8 cellular contexts compared by ENCODE assay signal in genomic region chr2:226800941-226801784, GRCh38. TPM values are rescaled to one million over a fixed set of nuclear protein-coding genes. Genes with fewer than 3 reads are reported as not detected.
A peak's percentile ranks its signal among the peaks of the same experiment; 100 is the strongest.
DNase-seq lines count a peak whose midpoint lies in the region; ATAC-seq and TF ChIP-seq lines count a peak whose summit lies in the region.

No MANE protein-coding gene starts in this region.

- no peak overlapping the region for H3K27ac Mint-ChIP-seq in endothelial cell (ENCODE audit: unreplicated experiment)

- H3K27me3 Mint-ChIP-seq in endothelial cell (ENCODE audit: unreplicated experiment) = peaks cover 7% of the 10 kb centered on the region

- peak; percentile 87 for DNase-seq in 8988T
- DNase-seq in NCI-H510A treated with DMSO at 0.1 percent for 48 hours (lab: John Stamatoyannopoulos, UW) = peak; percentile 88
- DNase-seq in activated CD8-positive, alpha-beta memory T cell treated with anti-CD3 and anti-CD28 coated beads, Interleukin-2, amount 50 U/mL, for 24 hours (ENCODE audit: extremely low read depth) = peak; percentile 66
- DNase-seq in endothelial cell (ENCODE audit: low spot score) = peak; percentile 88
- peak; percentile 95 for DNase-seq in midbrain (lab: John Stamatoyannopoulos, UW)
- DNase-seq in stimulated activated CD8-positive, alpha-beta memory T cell treated with anti-CD3 and anti-CD28 coated beads, Interleukin-7, amount 100 ng/mL, for 24 hours (ENCODE audit: low read depth) = peak; percentile 64

- H3K9me3 Mint-ChIP-seq in endothelial cell (ENCODE audit: unreplicated experiment) = no peaks in the 10 kb centered on the region

- H3K36me3 Mint-ChIP-seq in endothelial cell (ENCODE audit: low read depth, unreplicated experiment) = no peaks in the 10 kb centered on the region

- ATAC-seq in GM18861 (IDR thresholded peaks at IDR 0.05; ENCODE audit: unreplicated experiment) (peak; percentile 86), HG03066 (IDR thresholded peaks at IDR 0.05; ENCODE audit: low read depth, unreplicated experiment) (peak; percentile 71)

- H3K4me3 Mint-ChIP-seq in endothelial cell (ENCODE audit: unreplicated experiment) = peak overlapping the region; percentile 94

- peaks cover 4% of the 10 kb centered on the region for H3K4me1 Mint-ChIP-seq in endothelial cell (ENCODE audit: unreplicated experiment)

- TF ChIP-seq CTCF in endothelial cell (IDR thresholded peaks at IDR 0.05; ENCODE audit: unreplicated experiment) = no peak

RNA-seq across cellular contexts. Expression of gene IRS1, which starts 1.5 kb away (rescaled TPM):
- total RNA-seq in endothelial cell (ENCODE audit: unreplicated experiment) = 0.72 TPM

RNA-seq across cellular contexts. Expression of gene RHBDD1, which starts 34.7 kb away (rescaled TPM):
- 21.9 TPM for total RNA-seq in endothelial cell (ENCODE audit: unreplicated experiment)

Comparison
In these comparisons a context has a peak if more than half of its experiments do, and no peak if none do; other contexts are left out.
1. Peak in every context shown above with its lines: DNase-seq and ATAC-seq.